8 cellular contexts compared by ENCODE assay signal in the genomic region with DNA sequence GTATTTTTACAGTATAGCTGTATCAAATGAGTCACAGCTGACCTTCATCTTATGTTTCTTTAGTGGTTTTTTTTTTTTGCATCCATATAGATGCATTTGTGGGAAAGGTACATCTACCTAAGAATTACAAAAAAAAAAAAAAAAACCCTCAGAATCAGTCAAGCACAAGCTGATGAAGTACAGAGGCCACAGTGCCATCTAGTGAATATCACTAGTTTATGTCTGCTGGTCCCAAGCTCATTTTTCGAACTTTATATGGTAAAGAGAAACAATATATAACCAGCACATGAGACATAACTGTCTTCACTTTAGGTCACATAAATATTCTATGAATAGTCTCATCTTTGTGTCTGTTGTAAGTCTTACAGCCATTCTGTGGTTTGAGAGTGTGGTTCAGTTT.
DNase-seq lines count a peak whose midpoint lies in the region; ATAC-seq and TF ChIP-seq lines count a peak whose summit lies in the region.

No MANE protein-coding gene starts in this region.

- TF ChIP-seq CTCF in BJ (IDR thresholded peaks at IDR 0.05; ENCODE audit: insufficient read depth, low read depth, low read length) (peak; percentile 32; the same call in 1 of the 2 replicates), GM13977 (IDR thresholded peaks at IDR 0.05; ENCODE audit: extremely low read depth, insufficient read depth, missing control alignments) (peak; percentile 42), OCI-LY7 (conservative IDR thresholded peaks at IDR 0.05; ENCODE audit: low read length) (peak; percentile 62), esophagus muscularis mucosa (IDR thresholded peaks at IDR 0.05) (peak in 1 of 3 experiments; percentile 15)

- H3K36me3 ChIP-seq in BJ (ENCODE audit: control insufficient read depth, insufficient read depth, low read length) (no peaks in the 10 kb centered on the region), OCI-LY7 (ENCODE audit: insufficient read depth, low read length) (no peaks in the 10 kb centered on the region), esophagus muscularis mucosa (no peaks in the 10 kb centered on the region)

- no peaks in the 10 kb centered on the region for H3K79me2 ChIP-seq in OCI-LY7 (ENCODE audit: insufficient read depth, low read depth, low read length)

- H3K4me2 ChIP-seq in OCI-LY7 (ENCODE audit: low read length): no peak overlapping the region

- TF ChIP-seq POLR2A in esophagus muscularis mucosa (IDR thresholded peaks at IDR 0.05; ENCODE audit: low read depth): no peak

- no peak for DNase-seq in BJ (ENCODE audit: low read depth)
- peak; percentile 25 for DNase-seq in GM13977 (ENCODE audit: low spot score)
- DNase-seq in OCI-LY7 (ENCODE audit: low spot score): peak; percentile 11
- peak; percentile 10 for DNase-seq in foreskin melanocyte
- no peak for DNase-seq in esophagus muscularis mucosa (ENCODE audit: extremely low spot score)
- no peak for DNase-seq in NCI-H526 treated with DMSO at 0.1 percent for 48 hours (lab: John Stamatoyannopoulos, UW)
- no peak for DNase-seq in stimulated activated CD4-positive, alpha-beta T cell treated with anti-CD3 and anti-CD28 coated beads, Interleukin-4, amount 100 ng/mL, for 1 hour

- TF ChIP-seq EP300 in esophagus muscularis mucosa (IDR thresholded peaks at IDR 0.05): no peak

- no peak overlapping the region for H3K27ac ChIP-seq in OCI-LY7 (ENCODE audit: low read depth, low read length, poor library complexity, severe bottlenecking)
- H3K27ac ChIP-seq in esophagus muscularis mucosa (replicated peaks in 1 of 4): no peak overlapping the region

- no peak overlapping the region for H2AFZ ChIP-seq in OCI-LY7 (ENCODE audit: low read length)

- H3K4me1 ChIP-seq in OCI-LY7 (ENCODE audit: insufficient read depth, low read length, poor library complexity, severe bottlenecking): no peaks in the 10 kb centered on the region
- H3K4me1 ChIP-seq in esophagus muscularis mucosa: no peaks in the 10 kb centered on the region

- H3K4me3 ChIP-seq in BJ (ENCODE audit: low read depth, low read length): no peak overlapping the region
- no peak overlapping the region for H3K4me3 ChIP-seq in OCI-LY7 (ENCODE audit: low read depth, low read length, poor library complexity, severe bottlenecking)
- H3K4me3 ChIP-seq in esophagus muscularis mucosa: no peak overlapping the region

- POLR2A ChIA-PET in BJ (lab: Charles Lee): interaction anchor here (0.6 kb wide), 1 partner anchor 186 kb away, joined by 3 read pairs; no protein-coding TSS in a partner anchor
- POLR2A ChIA-PET in OCI-LY7 (lab: Charles Lee): no interaction called here

- H4K20me1 ChIP-seq in OCI-LY7 (ENCODE audit: insufficient read depth, low read length): no peaks in the 10 kb centered on the region

- intact Hi-C loops in OCI-LY7 (cut with micrococcal nuclease; ENCODE audit: unreplicated experiment) (no loop called here), esophagus muscularis mucosa (cut with DNase I) (no loop called here)

- H3K9me2 ChIP-seq in OCI-LY7 (ENCODE audit: insufficient read depth, low read length): no peaks in the 10 kb centered on the region

- no TSS peak for BruUV-seq in OCI-LY7 (replicated peaks; lab: Mats Ljungman, UMichigan)

- in situ Hi-C loops in GM13977 (cut with MboI; ENCODE audit: low pct_unique_long_range_greater_than_20kb, low sequenced_read_pairs, unreplicated experiment): no loop called here

- H3K27me3 ChIP-seq in BJ (ENCODE audit: control insufficient read depth, insufficient read depth, low read length) (no peaks in the 10 kb centered on the region), esophagus muscularis mucosa (no peaks in the 10 kb centered on the region)

- H3K9me3 ChIP-seq in OCI-LY7 (ENCODE audit: low read length) (no peaks in the 10 kb centered on the region), esophagus muscularis mucosa (no peaks in the 10 kb centered on the region)

- CTCF ChIA-PET in BJ (lab: Yijun Ruan, JAX) (interaction anchor here (0.5 to 1.5 kb wide), 9 partner anchors 9 to 810 kb away, joined by 3 to 6 read pairs (median 3); a partner anchor contains a TSS), OCI-LY7 (lab: Charles Lee; ENCODE audit: unreplicated experiment) (interaction anchor here (1.1 kb wide), 1 partner anchor 229 kb away, joined by 3 read pairs; no protein-coding TSS in a partner anchor)

- ATAC-seq in HG03045 (IDR thresholded peaks at IDR 0.05; ENCODE audit: unreplicated experiment): no peak

- WGBS in esophagus muscularis mucosa: 23% methylated on average over 1 of the region's 1 CpG

Comparison
In these comparisons a context has a peak if more than half of its experiments do, and no peak if none do; other contexts are left out.
1. DNase-seq: peak in GM13977 (single experiment), OCI-LY7 (single experiment) and foreskin melanocyte (single experiment); none in BJ (single experiment), esophagus muscularis mucosa (single experiment), NCI-H526 treated with DMSO at 0.1 percent for 48 hours (single experiment) and stimulated activated CD4-positive, alpha-beta T cell treated with anti-CD3 and anti-CD28 coated beads, Interleukin-4, amount 100 ng/mL, for 1 hour (single experiment).